In genomic region chr9:89534464-89534863, GRCh38 we compare ENCODE assay signal across 16 cellular contexts. TPM values are rescaled to one million over a fixed set of nuclear protein-coding genes. Genes with fewer than 3 reads are reported as not detected.
A peak's percentile ranks its signal among the peaks of the same experiment; 100 is the strongest.
DNase-seq lines count a peak whose midpoint lies in the region; ATAC-seq and TF ChIP-seq lines count a peak whose summit lies in the region.
"Had no signal": no experiment of that assay in that cellular context is flagged by ENCODE, and none has a peak within 500 bp of the region (broad histone marks: within the 10 kb centered on the region; RNA-seq: fewer than 3 reads in every experiment).

No MANE protein-coding gene starts in this region.

- ATAC-seq in activated CD8-positive, alpha-beta T cell treated with anti-CD3 and anti-CD28 coated beads for 36 hours: no peak
- no peak for ATAC-seq in stimulated activated naive CD8-positive, alpha-beta T cell treated with anti-CD3 and anti-CD28 coated beads, Interleukin-15, amount 100 ng/mL, for 72 hours
- no peak for ATAC-seq in GM19395 (IDR thresholded peaks at IDR 0.05; ENCODE audit: unreplicated experiment)
- ATAC-seq: foreskin keratinocyte had no signal

- TF ChIP-seq CTCF in activated CD8-positive, alpha-beta T cell treated with anti-CD3 and anti-CD28 coated beads for 36 hours (IDR thresholded peaks at IDR 0.05): no peak

- POLR2A ChIA-PET in activated CD8-positive, alpha-beta T cell treated with anti-CD3 and anti-CD28 coated beads for 36 hours (lab: Charles Lee): interaction anchor here (0.6 to 4.4 kb wide), 13 partner anchors 8 to 215 kb away, joined by 3 to 24 read pairs (median 3); no protein-coding TSS in a partner anchor

- no peaks in the 10 kb centered on the region for H3K27me3 Mint-ChIP-seq in activated naive CD4-positive, alpha-beta T cell treated with anti-CD3 and anti-CD28 coated beads for 36 hours (ENCODE audit: low read depth)
- H3K27me3 Mint-ChIP-seq in activated CD8-positive, alpha-beta T cell treated with anti-CD3 and anti-CD28 coated beads for 36 hours: no peaks in the 10 kb centered on the region
- H3K27me3 Mint-ChIP-seq in stimulated activated naive CD8-positive, alpha-beta T cell treated with anti-CD3 and anti-CD28 coated beads, Interleukin-15, amount 100 ng/mL, for 72 hours: no peaks in the 10 kb centered on the region
- H3K27me3 Mint-ChIP-seq: IgD-negative memory B cell, memory B cell had no signal

- H3K9me3 Mint-ChIP-seq in activated naive CD4-positive, alpha-beta T cell treated with anti-CD3 and anti-CD28 coated beads for 36 hours: no peaks in the 10 kb centered on the region
- H3K9me3 Mint-ChIP-seq in activated CD8-positive, alpha-beta T cell treated with anti-CD3 and anti-CD28 coated beads for 36 hours: peaks cover 4% of the 10 kb centered on the region
- no peaks in the 10 kb centered on the region for H3K9me3 Mint-ChIP-seq in stimulated activated naive CD8-positive, alpha-beta T cell treated with anti-CD3 and anti-CD28 coated beads, Interleukin-15, amount 100 ng/mL, for 72 hours
- H3K9me3 Mint-ChIP-seq: IgD-negative memory B cell, memory B cell had no signal

- CTCF ChIA-PET in activated naive CD4-positive, alpha-beta T cell treated with anti-CD3 and anti-CD28 coated beads for 36 hours (lab: Charles Lee): interaction anchor here (0.6 to 2.1 kb wide), 9 partner anchors 12 to 208 kb away, joined by 3 to 7 read pairs (median 5); no protein-coding TSS in a partner anchor
- CTCF ChIA-PET in activated CD8-positive, alpha-beta T cell treated with anti-CD3 and anti-CD28 coated beads for 36 hours (lab: Charles Lee): interaction anchor here (0.6 to 7.8 kb wide), 7 partner anchors 9 to 116 kb away, joined by 3 to 95 read pairs (median 5); no protein-coding TSS in a partner anchor

- intact Hi-C loops in activated naive CD4-positive, alpha-beta T cell treated with anti-CD3 and anti-CD28 coated beads for 36 hours (cut with micrococcal nuclease): no loop called here
- intact Hi-C loops in activated CD8-positive, alpha-beta T cell treated with anti-CD3 and anti-CD28 coated beads for 36 hours (cut with micrococcal nuclease): loop anchor here (10.0 kb wide), 1 partner anchor 220 kb away; the partner anchor contains the start of genes CKS2 and SECISBP2

- no peak for DNase-seq in activated naive CD4-positive, alpha-beta T cell treated with anti-CD3 and anti-CD28 coated beads for 36 hours
- DNase-seq in activated naive CD4-positive, alpha-beta T cell (lab: John Stamatoyannopoulos, UW): no peak
- DNase-seq in activated CD8-positive, alpha-beta T cell treated with anti-CD3 and anti-CD28 coated beads for 36 hours: no peak
- peak; percentile 79 for DNase-seq in kidney glomerular epithelial cell (lab: John Stamatoyannopoulos, UW)
- DNase-seq in stimulated activated naive CD8-positive, alpha-beta T cell treated with anti-CD3 and anti-CD28 coated beads, Interleukin-15, amount 100 ng/mL, for 72 hours: no peak
- no peak for DNase-seq in A172 (ENCODE audit: low spot score)
- no peak for DNase-seq in NCI-H774 (lab: John Stamatoyannopoulos, UW)
- DNase-seq: DMS 273 treated with DMSO at 0.1 percent for 48 hours; foreskin keratinocyte; NCI-H526 treated with DMSO at 0.1 percent for 48 hours; occipital lobe; PC-9; stimulated activated CD4-positive, alpha-beta T cell treated with anti-CD3 and anti-CD28 coated beads, Interleukin-4, amount 100 ng/mL, for 24 hours had no signal

- no peak overlapping the region for H3K4me3 Mint-ChIP-seq in activated naive CD4-positive, alpha-beta T cell treated with anti-CD3 and anti-CD28 coated beads for 36 hours
- peak overlapping the region; percentile 3 for H3K4me3 Mint-ChIP-seq in activated CD8-positive, alpha-beta T cell treated with anti-CD3 and anti-CD28 coated beads for 36 hours
- H3K4me3 Mint-ChIP-seq in stimulated activated naive CD8-positive, alpha-beta T cell treated with anti-CD3 and anti-CD28 coated beads, Interleukin-15, amount 100 ng/mL, for 72 hours: peak overlapping the region; percentile 16 to 41
- H3K4me3 Mint-ChIP-seq: memory B cell had no signal

- H3K36me3 Mint-ChIP-seq in activated naive CD4-positive, alpha-beta T cell treated with anti-CD3 and anti-CD28 coated beads for 36 hours (ENCODE audit: low read depth): no peaks in the 10 kb centered on the region
- peaks cover 3% of the 10 kb centered on the region for H3K36me3 Mint-ChIP-seq in activated CD8-positive, alpha-beta T cell treated with anti-CD3 and anti-CD28 coated beads for 36 hours (ENCODE audit: low read depth)
- H3K36me3 Mint-ChIP-seq: IgD-negative memory B cell, memory B cell had no signal

- H3K27ac Mint-ChIP-seq in activated naive CD4-positive, alpha-beta T cell treated with anti-CD3 and anti-CD28 coated beads for 36 hours: peak overlapping the region; percentile 86
- peak overlapping the region; percentile 96 for H3K27ac Mint-ChIP-seq in activated CD8-positive, alpha-beta T cell treated with anti-CD3 and anti-CD28 coated beads for 36 hours
- H3K27ac Mint-ChIP-seq in stimulated activated naive CD8-positive, alpha-beta T cell treated with anti-CD3 and anti-CD28 coated beads, Interleukin-15, amount 100 ng/mL, for 72 hours: peak overlapping the region; percentile 96 to 97
- H3K27ac Mint-ChIP-seq: IgD-negative memory B cell, memory B cell had no signal

- H3K4me1 Mint-ChIP-seq in activated naive CD4-positive, alpha-beta T cell treated with anti-CD3 and anti-CD28 coated beads for 36 hours (ENCODE audit: low read depth): peaks cover 95% of the 10 kb centered on the region
- peaks cover 95% of the 10 kb centered on the region for H3K4me1 Mint-ChIP-seq in activated CD8-positive, alpha-beta T cell treated with anti-CD3 and anti-CD28 coated beads for 36 hours (ENCODE audit: low read depth)
- H3K4me1 Mint-ChIP-seq in stimulated activated naive CD8-positive, alpha-beta T cell treated with anti-CD3 and anti-CD28 coated beads, Interleukin-15, amount 100 ng/mL, for 72 hours: peaks cover 99% of the 10 kb centered on the region

RNA-seq across cellular contexts. Expression of gene SEMA4D, which starts 36.6 kb away (rescaled TPM):
- 100 to 1,000 TPM; 156 to 160 TPM for total RNA-seq in activated naive CD4-positive, alpha-beta T cell treated with anti-CD3 and anti-CD28 coated beads for 36 hours
- total RNA-seq in activated CD8-positive, alpha-beta T cell treated with anti-CD3 and anti-CD28 coated beads for 36 hours: 100 to 1,000 TPM; 290 to 317 TPM
- 5.1 and 11.1 TPM in 2 replicates for total RNA-seq in A172 (2014; rRNA removed; shearing (Covaris generic))

Comparison
In these comparisons a context has a peak if more than half of its experiments do, and no peak if none do; other contexts are left out.
1. RNA of gene SEMA4D, which starts 36.6 kb away (total RNA-seq): 290 to 317 TPM in activated CD8-positive, alpha-beta T cell treated with anti-CD3 and anti-CD28 coated beads for 36 hours and 156 to 160 TPM in activated naive CD4-positive, alpha-beta T cell treated with anti-CD3 and anti-CD28 coated beads for 36 hours; 5.1 to 11.1 TPM in A172; every median in the first group is over 10 times any median in the second.
2. Peak in every context shown above with its lines, with median percentiles within 50 percentile points of each other: H3K27ac Mint-ChIP-seq.